In genomic region chr7:94133460-94133859, GRCh38 we compare ENCODE assay signal across 17 cellular contexts.
DNase-seq lines count a peak whose midpoint lies in the region; ATAC-seq and TF ChIP-seq lines count a peak whose summit lies in the region.
"Had no signal": no experiment of that assay in that cellular context is flagged by ENCODE, and none has a peak within 500 bp of the region (broad histone marks: within the 10 kb centered on the region; RNA-seq: fewer than 3 reads in every experiment).

No MANE protein-coding gene starts in this region.

- no peak overlapping the region for H3K4me3 ChIP-seq in GM12865 (ENCODE audit: low read depth, low read length)
- no peak overlapping the region; the same call in 1 of the 2 replicates for H3K4me3 ChIP-seq in OCI-LY3 (ENCODE audit: low read length)
- no peak overlapping the region for H3K4me3 ChIP-seq in mesenchymal stem cell (ENCODE audit: insufficient read depth in 1 of 2, low read depth in 1 of 2, low read length in 2 of 2)
- H3K4me3 ChIP-seq: cardiac muscle cell, transverse colon had no signal

- H3K9me3 ChIP-seq in OCI-LY3 (ENCODE audit: insufficient read depth, low read length) (no peaks in the 10 kb centered on the region), mesenchymal stem cell (ENCODE audit: control insufficient read depth, low read length) (no peaks in the 10 kb centered on the region)
- H3K9me3 ChIP-seq: transverse colon had no signal

- H3K18ac ChIP-seq in mesenchymal stem cell (ENCODE audit: low read depth in 1 of 2, low read length in 2 of 2): peak overlapping the region in 1 of 2 experiments; percentile 53

- peak overlapping the region; percentile 17; the same call in 1 of the 2 replicates for H3K27ac ChIP-seq in OCI-LY3 (ENCODE audit: low read length)
- H3K27ac ChIP-seq in mesenchymal stem cell (ENCODE audit: low read length, poor library complexity, severe bottlenecking): peak overlapping the region; percentile 4
- H3K27ac ChIP-seq: cardiac muscle cell, transverse colon had no signal

- no peak overlapping the region for H2AFZ ChIP-seq in OCI-LY3 (ENCODE audit: low read depth, low read length)
- peak overlapping the region; percentile 3 for H2AFZ ChIP-seq in mesenchymal stem cell (ENCODE audit: low read depth, low read length)

- H4K8ac ChIP-seq in mesenchymal stem cell (ENCODE audit: low read length): peak overlapping the region; percentile 63

- ATAC-seq in GM21723 (IDR thresholded peaks at IDR 0.05; ENCODE audit: unreplicated experiment) (peak; percentile 75), HG03460 (IDR thresholded peaks at IDR 0.05; ENCODE audit: unreplicated experiment) (no peak), HG03457 (IDR thresholded peaks at IDR 0.05; ENCODE audit: unreplicated experiment) (no peak), HG03354 (IDR thresholded peaks at IDR 0.05; ENCODE audit: poor library complexity, severe bottlenecking, unreplicated experiment) (no peak), HG03280 (IDR thresholded peaks at IDR 0.05; ENCODE audit: unreplicated experiment) (no peak)

- H4K91ac ChIP-seq in mesenchymal stem cell (ENCODE audit: low read length): no peak overlapping the region

- no peak overlapping the region for H3K9ac ChIP-seq in OCI-LY3 (ENCODE audit: low read length)
- no peak overlapping the region for H3K9ac ChIP-seq in mesenchymal stem cell (ENCODE audit: low read length)

- peak overlapping the region; percentile 44 for H3K4me2 ChIP-seq in OCI-LY3 (ENCODE audit: low read length)
- H3K4me2 ChIP-seq in mesenchymal stem cell (ENCODE audit: low read length, poor library complexity, severe bottlenecking): no peak overlapping the region

- no peak overlapping the region for H2BK5ac ChIP-seq in mesenchymal stem cell (ENCODE audit: low read depth, low read length, poor library complexity, severe bottlenecking)

- H3K23ac ChIP-seq in mesenchymal stem cell (ENCODE audit: low read length in 2 of 2): no peak overlapping the region

- H3K79me2 ChIP-seq in OCI-LY3 (ENCODE audit: low read length): no peaks in the 10 kb centered on the region

- TF ChIP-seq CTCF in GM12865 (IDR thresholded peaks at IDR 0.05; ENCODE audit: insufficient read depth, low read depth, low read length, missing control alignments) (no peak), OCI-LY3 (IDR thresholded peaks at IDR 0.05; ENCODE audit: low read depth, low read length) (no peak)

- H3K27me3 ChIP-seq in OCI-LY3 (ENCODE audit: low read depth, low read length): 0 out of 2 replicates have a peak, but pooled peaks cover 3% of the 10 kb centered on the region
- no peaks in the 10 kb centered on the region for H3K27me3 ChIP-seq in mesenchymal stem cell (ENCODE audit: control insufficient read depth in 1 of 2, insufficient read depth in 1 of 2, low read length in 2 of 2)
- H3K27me3 ChIP-seq: cardiac muscle cell, transverse colon had no signal

- H3K4me1 ChIP-seq in OCI-LY3 (ENCODE audit: low read length) (peaks cover 16% of the 10 kb centered on the region), mesenchymal stem cell (ENCODE audit: control insufficient read depth, insufficient read depth, low read depth, low read length) (peaks cover 2% of the 10 kb centered on the region)
- H3K4me1 ChIP-seq: transverse colon had no signal

- H3K36me3 ChIP-seq in OCI-LY3 (replicated peaks; ENCODE audit: low read depth, low read length): no peaks in the 10 kb centered on the region
- H3K36me3 ChIP-seq in mesenchymal stem cell (ENCODE audit: control insufficient read depth in 1 of 2, insufficient read depth in 2 of 2, low read depth in 1 of 2, low read length in 2 of 2): no peaks in the 10 kb centered on the region
- H3K36me3 ChIP-seq: cardiac muscle cell, transverse colon had no signal

- H2BK120ac ChIP-seq in mesenchymal stem cell (ENCODE audit: low read depth, low read length): no peak overlapping the region

- no peaks in the 10 kb centered on the region for H3K79me1 ChIP-seq in mesenchymal stem cell (replicated peaks; ENCODE audit: low read length, poor library complexity, severe bottlenecking)

- no peaks in the 10 kb centered on the region for H4K20me1 ChIP-seq in OCI-LY3 (ENCODE audit: insufficient read depth, low read length)

- no peak overlapping the region for H3K4ac ChIP-seq in mesenchymal stem cell (ENCODE audit: low read depth in 1 of 2, low read length in 2 of 2)

- peak overlapping the region in 1 of 2 experiments; percentile 92 for H2BK12ac ChIP-seq in mesenchymal stem cell (ENCODE audit: low read length in 2 of 2)

- no peak overlapping the region for H3K14ac ChIP-seq in mesenchymal stem cell (ENCODE audit: low read length in 2 of 2)

- H2BK15ac ChIP-seq in mesenchymal stem cell (ENCODE audit: low read depth, poor library complexity, severe bottlenecking): peak overlapping the region; percentile 67

- WGBS in mesenchymal stem cell: 28% methylated on average over 4 of the region's 4 CpGs

- DNase-seq in GM12865 (ENCODE audit: low read depth) (peak; percentile 74), mesenchymal stem cell (peak; percentile 32)
- DNase-seq: activated B cell treated with CpG ODN at 0.5 μM for 24 hours; activated naive CD4-positive, alpha-beta T cell treated with anti-CD3 and anti-CD28 coated beads, Interleukin-2, amount 10 ng/mL, durations not matched to agents 7 days and 5 days; AML-193; GOT3; NCI-H1092 treated with DMSO at 0.1 percent for 48 hours; stimulated activated CD4-positive, alpha-beta T cell treated with anti-CD3 and anti-CD28 coated beads, Interleukin-1b, Interleukin-23, amount 100 ng/mL, for 48 hours; SW 1271; transverse colon had no signal

- no peak overlapping the region for H2AK5ac ChIP-seq in mesenchymal stem cell (ENCODE audit: low read length, severe bottlenecking)
